Comparison of ENCODE assay signal across 8 cellular contexts in genomic region chr1:27940297-27940696, GRCh38. TPM values are rescaled to one million over a fixed set of nuclear protein-coding genes. Genes with fewer than 3 reads are reported as not detected.
DNase-seq lines count a peak whose midpoint lies in the region; ATAC-seq and TF ChIP-seq lines count a peak whose summit lies in the region.

No MANE protein-coding gene starts in this region.

- H3K9me2 ChIP-seq in OCI-LY1 (ENCODE audit: low read depth, low read length): no peaks in the 10 kb centered on the region

- H3K27me3 Mint-ChIP-seq in activated T-cell treated with anti-CD3 and anti-CD28 coated beads, Interleukin-2, amount 50 U/mL, for 24 hours: peaks cover 8% of the 10 kb centered on the region

- ATAC-seq in Right ventricle myocardium inferior (no peak), HG02588 (IDR thresholded peaks at IDR 0.05; ENCODE audit: unreplicated experiment) (no peak), HG02610 (IDR thresholded peaks at IDR 0.05; ENCODE audit: unreplicated experiment) (no peak), GM18867 (IDR thresholded peaks at IDR 0.05; ENCODE audit: unreplicated experiment) (no peak)

- no peaks in the 10 kb centered on the region for H3K9me3 Mint-ChIP-seq in activated T-cell treated with anti-CD3 and anti-CD28 coated beads, Interleukin-2, amount 50 U/mL, for 24 hours

- no peak overlapping the region for H3K9ac ChIP-seq in OCI-LY1 (ENCODE audit: low read length)

- no peak overlapping the region for H2AFZ ChIP-seq in OCI-LY1 (ENCODE audit: low read length)

- H3K27ac Mint-ChIP-seq in activated T-cell treated with anti-CD3 and anti-CD28 coated beads, Interleukin-2, amount 50 U/mL, for 24 hours: peak overlapping the region; percentile 79

- DNase-seq in GM12865 (ENCODE audit: low read depth) (peak; percentile 58), Right ventricle myocardium inferior (ENCODE audit: missing footprints) (peak; percentile 81)
- peak; percentile 75 for DNase-seq in activated T-cell treated with anti-CD3 and anti-CD28 coated beads, Interleukin-2, amount 50 U/mL, for 24 hours
- DNase-seq in stimulated activated CD4-positive, alpha-beta T cell treated with anti-CD3 and anti-CD28 coated beads, Interleukin-1b, Interleukin-23, amount 100 ng/mL, for 48 hours: peak; percentile 70

- intact Hi-C loops in Right ventricle myocardium inferior (cut with DNase I): loop anchor here (5.0 kb wide), 1 partner anchor 42 kb away; no protein-coding TSS in a partner anchor

- no peaks in the 10 kb centered on the region for H3K79me2 ChIP-seq in OCI-LY1 (ENCODE audit: insufficient read depth, low read length)

- no peaks in the 10 kb centered on the region for H3K36me3 Mint-ChIP-seq in activated T-cell treated with anti-CD3 and anti-CD28 coated beads, Interleukin-2, amount 50 U/mL, for 24 hours (ENCODE audit: low read depth)

- no peak overlapping the region for H3K4me3 ChIP-seq in GM12865 (ENCODE audit: low read depth, low read length)
- H3K4me3 ChIP-seq in OCI-LY1 (ENCODE audit: low read depth, low read length, poor library complexity, severe bottlenecking): no peak overlapping the region

- H3K4me2 ChIP-seq in OCI-LY1 (ENCODE audit: low read length): no peak overlapping the region

- TF ChIP-seq CTCF in GM12865 (IDR thresholded peaks at IDR 0.05; ENCODE audit: insufficient read depth, low read depth, low read length, missing control alignments): peak; percentile 39
- TF ChIP-seq CTCF in OCI-LY1 (IDR thresholded peaks at IDR 0.05; ENCODE audit: low read length): peak; percentile 77

- H3K36me3 ChIP-seq in OCI-LY1 (ENCODE audit: insufficient read depth, low read length): no peaks in the 10 kb centered on the region

- H3F3A ChIP-seq in OCI-LY1 (ENCODE audit: insufficient read depth, low read length): no peaks in the 10 kb centered on the region

- peaks cover 24% of the 10 kb centered on the region for H3K4me1 Mint-ChIP-seq in activated T-cell treated with anti-CD3 and anti-CD28 coated beads, Interleukin-2, amount 50 U/mL, for 24 hours (ENCODE audit: low read depth)

- peaks cover under 1% of the 10 kb centered on the region for H3K4me1 ChIP-seq in OCI-LY1 (ENCODE audit: insufficient read depth, low read length, severe bottlenecking)

- H4K20me1 ChIP-seq in OCI-LY1 (ENCODE audit: insufficient read depth, low read length): no peaks in the 10 kb centered on the region

- no peaks in the 10 kb centered on the region for H3K9me3 ChIP-seq in OCI-LY1 (ENCODE audit: low read length)

- H3K27ac ChIP-seq in OCI-LY1 (ENCODE audit: low read depth, low read length, poor library complexity, severe bottlenecking): no peak overlapping the region

- peaks cover 3% of the 10 kb centered on the region; the same call in 1 of the 2 replicates for H3K27me3 ChIP-seq in OCI-LY1 (ENCODE audit: insufficient read depth, low read length)

- no peak overlapping the region for H3K4me3 Mint-ChIP-seq in activated T-cell treated with anti-CD3 and anti-CD28 coated beads, Interleukin-2, amount 50 U/mL, for 24 hours

RNA-seq across cellular contexts. Expression of gene SMPDL3B, which starts 5.5 kb away (rescaled TPM):
- not detected for total RNA-seq in Right ventricle myocardium inferior

RNA-seq across cellular contexts. Expression of gene XKR8, which starts 19.5 kb away (rescaled TPM):
- total RNA-seq in Right ventricle myocardium inferior: 6.2 TPM

RNA-seq across cellular contexts. Expression of gene RPA2, which starts 25.9 kb away (rescaled TPM):
- 24.0 TPM for total RNA-seq in Right ventricle myocardium inferior
